ENCODE assay signal across 1 cellular context in the genomic region with DNA sequence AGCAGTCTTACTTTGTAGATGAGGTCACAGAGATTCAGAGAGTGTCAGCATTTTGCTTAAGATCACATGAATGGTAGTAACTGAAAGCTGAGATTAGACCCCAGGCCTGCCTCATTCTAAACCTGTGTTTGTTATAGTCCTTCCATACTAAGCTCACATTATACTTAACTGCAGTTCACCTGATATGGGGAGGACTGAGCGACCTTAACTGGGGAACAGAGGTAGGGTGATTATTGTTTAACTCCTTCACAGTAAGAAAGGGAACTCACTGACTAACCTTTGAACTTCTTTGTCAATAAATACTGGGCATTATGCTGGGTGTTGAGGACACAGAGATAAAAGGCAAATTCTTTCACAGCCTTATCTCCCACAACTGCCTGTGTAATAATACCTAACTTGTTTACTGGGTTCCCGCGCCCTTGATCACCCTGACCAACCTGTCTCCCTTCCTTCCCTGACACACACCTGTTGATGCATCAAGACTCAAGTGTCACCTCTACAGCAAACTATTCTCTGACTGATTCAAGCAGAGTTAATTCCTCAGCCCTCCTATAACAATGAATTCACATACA.
A peak's percentile ranks its signal among the peaks of the same experiment; 100 is the strongest.
TF ChIP-seq lines count a peak whose summit lies in the region.

No MANE protein-coding gene starts in this region.

TF ChIP-seq in K562, 482 proteins besides CTCF, POLR2A, EP300 and RAD21:
- TF ChIP-seq, protein P1, sequence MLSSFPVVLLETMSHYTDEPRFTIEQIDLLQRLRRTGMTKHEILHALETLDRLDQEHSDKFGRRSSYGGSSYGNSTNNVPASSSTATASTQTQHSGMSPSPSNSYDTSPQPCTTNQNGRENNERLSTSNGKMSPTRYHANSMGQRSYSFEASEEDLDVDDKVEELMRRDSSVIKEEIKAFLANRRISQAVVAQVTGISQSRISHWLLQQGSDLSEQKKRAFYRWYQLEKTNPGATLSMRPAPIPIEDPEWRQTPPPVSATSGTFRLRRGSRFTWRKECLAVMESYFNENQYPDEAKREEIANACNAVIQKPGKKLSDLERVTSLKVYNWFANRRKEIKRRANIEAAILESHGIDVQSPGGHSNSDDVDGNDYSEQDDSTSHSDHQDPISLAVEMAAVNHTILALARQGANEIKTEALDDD (IDR thresholded peaks at IDR 0.05) = peak; percentile 23; the same call in 1 of the 2 replicates
- TF ChIP-seq ARID1B (IDR thresholded peaks at IDR 0.05) (0 out of 2 replicates have a peak, but pooled peaks have one; percentile 21), TCF3 (CRISPR knock-in tag; IDR thresholded peaks at IDR 0.05) (0 out of 2 replicates have a peak, but pooled peaks have one; percentile 10), NR2C1 (IDR thresholded peaks at IDR 0.05) (peak; percentile 56; the same call in 1 of the 2 replicates), NR2C1 (tag; IDR thresholded peaks at IDR 0.05) (0 out of 2 replicates have a peak, but pooled peaks have one; percentile 45), SOX6 (IDR thresholded peaks at IDR 0.05) (peak; percentile 46; the same call in 1 of the 2 replicates), CBFA2T3 (IDR thresholded peaks at IDR 0.05) (peak; percentile 27), NR2C2 (CRISPR knock-in tag; IDR thresholded peaks at IDR 0.05) (no peak), NR2C2 (tag; IDR thresholded peaks at IDR 0.05) (peak; percentile 35; the same call in 1 of the 2 replicates), RHOXF2B (CRISPR knock-in tag; conservative IDR thresholded peaks at IDR 0.05) (no peak), GABPA (tag; conservative IDR thresholded peaks at IDR 0.05; ENCODE audit: low read depth) (no peak), KLF6 (CRISPR knock-in tag; IDR thresholded peaks at IDR 0.05; ENCODE audit: borderline replicate concordance) (no peak)
- TF ChIP-seq, protein P2, sequence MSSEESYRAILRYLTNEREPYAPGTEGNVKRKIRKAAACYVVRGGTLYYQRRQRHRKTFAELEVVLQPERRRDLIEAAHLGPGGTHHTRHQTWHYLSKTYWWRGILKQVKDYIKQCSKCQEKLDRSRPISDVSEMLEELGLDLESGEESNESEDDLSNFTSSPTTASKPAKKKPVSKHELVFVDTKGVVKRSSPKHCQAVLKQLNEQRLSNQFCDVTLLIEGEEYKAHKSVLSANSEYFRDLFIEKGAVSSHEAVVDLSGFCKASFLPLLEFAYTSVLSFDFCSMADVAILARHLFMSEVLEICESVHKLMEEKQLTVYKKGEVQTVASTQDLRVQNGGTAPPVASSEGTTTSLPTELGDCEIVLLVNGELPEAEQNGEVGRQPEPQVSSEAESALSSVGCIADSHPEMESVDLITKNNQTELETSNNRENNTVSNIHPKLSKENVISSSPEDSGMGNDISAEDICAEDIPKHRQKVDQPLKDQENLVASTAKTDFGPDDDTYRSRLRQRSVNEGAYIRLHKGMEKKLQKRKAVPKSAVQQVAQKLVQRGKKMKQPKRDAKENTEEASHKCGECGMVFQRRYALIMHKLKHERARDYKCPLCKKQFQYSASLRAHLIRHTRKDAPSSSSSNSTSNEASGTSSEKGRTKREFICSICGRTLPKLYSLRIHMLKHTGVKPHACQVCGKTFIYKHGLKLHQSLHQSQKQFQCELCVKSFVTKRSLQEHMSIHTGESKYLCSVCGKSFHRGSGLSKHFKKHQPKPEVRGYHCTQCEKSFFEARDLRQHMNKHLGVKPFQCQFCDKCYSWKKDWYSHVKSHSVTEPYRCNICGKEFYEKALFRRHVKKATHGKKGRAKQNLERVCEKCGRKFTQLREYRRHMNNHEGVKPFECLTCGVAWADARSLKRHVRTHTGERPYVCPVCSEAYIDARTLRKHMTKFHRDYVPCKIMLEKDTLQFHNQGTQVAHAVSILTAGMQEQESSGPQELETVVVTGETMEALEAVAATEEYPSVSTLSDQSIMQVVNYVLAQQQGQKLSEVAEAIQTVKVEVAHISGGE (CRISPR knock-in tag; IDR thresholded peaks at IDR 0.05) = peak in 1 of 3 experiments; percentile 22; a peak in 1 of 6 replicates
